21 cellular contexts compared by ENCODE assay signal in genomic region chr2:128973566-128973965, GRCh38.
"Had no signal": no experiment of that assay in that cellular context is flagged by ENCODE, and none has a peak within 500 bp of the region (broad histone marks: within the 10 kb centered on the region; RNA-seq: fewer than 3 reads in every experiment).

No MANE protein-coding gene starts in this region.

- H3K9me3 ChIP-seq: colonic mucosa, esophagus squamous epithelium, gastrocnemius medialis, gastroesophageal sphincter, heart left ventricle, heart right ventricle had no signal

- H3K4me1 ChIP-seq: colonic mucosa, esophagus squamous epithelium, foreskin keratinocyte, gastrocnemius medialis, gastroesophageal sphincter, heart left ventricle, heart right ventricle had no signal

- H3K4me3 ChIP-seq: colonic mucosa, coronary artery, dorsolateral prefrontal cortex, esophagus squamous epithelium, gastrocnemius medialis, gastroesophageal sphincter, heart left ventricle, heart right ventricle had no signal

- H3K27ac ChIP-seq: colonic mucosa, coronary artery, dorsolateral prefrontal cortex, epithelial cell of prostate, esophagus squamous epithelium, foreskin keratinocyte, gastrocnemius medialis, gastroesophageal sphincter, heart left ventricle, heart right ventricle had no signal

- DNase-seq: colonic mucosa; cortex of kidney; dermis blood vessel endothelial cell; dorsolateral prefrontal cortex; effector CD4-positive, alpha-beta T cell; effector CD8-positive, alpha-beta T cell; effector memory CD4-positive, alpha-beta T cell; effector memory CD8-positive, alpha-beta T cell; endodermal cell; erythroblast; esophagus squamous epithelium; foreskin fibroblast; foreskin keratinocyte; foreskin melanocyte; gastrocnemius medialis; glutamatergic neuron; heart left ventricle; heart right ventricle had no signal

- H3K27me3 ChIP-seq: colonic mucosa, dorsolateral prefrontal cortex, esophagus squamous epithelium, foreskin keratinocyte, gastrocnemius medialis had no signal

- H3K36me3 ChIP-seq: colonic mucosa, esophagus squamous epithelium, gastrocnemius medialis, gastroesophageal sphincter, heart left ventricle, heart right ventricle had no signal
